Comparison of ENCODE assay signal across 7 cellular contexts in the genomic region with DNA sequence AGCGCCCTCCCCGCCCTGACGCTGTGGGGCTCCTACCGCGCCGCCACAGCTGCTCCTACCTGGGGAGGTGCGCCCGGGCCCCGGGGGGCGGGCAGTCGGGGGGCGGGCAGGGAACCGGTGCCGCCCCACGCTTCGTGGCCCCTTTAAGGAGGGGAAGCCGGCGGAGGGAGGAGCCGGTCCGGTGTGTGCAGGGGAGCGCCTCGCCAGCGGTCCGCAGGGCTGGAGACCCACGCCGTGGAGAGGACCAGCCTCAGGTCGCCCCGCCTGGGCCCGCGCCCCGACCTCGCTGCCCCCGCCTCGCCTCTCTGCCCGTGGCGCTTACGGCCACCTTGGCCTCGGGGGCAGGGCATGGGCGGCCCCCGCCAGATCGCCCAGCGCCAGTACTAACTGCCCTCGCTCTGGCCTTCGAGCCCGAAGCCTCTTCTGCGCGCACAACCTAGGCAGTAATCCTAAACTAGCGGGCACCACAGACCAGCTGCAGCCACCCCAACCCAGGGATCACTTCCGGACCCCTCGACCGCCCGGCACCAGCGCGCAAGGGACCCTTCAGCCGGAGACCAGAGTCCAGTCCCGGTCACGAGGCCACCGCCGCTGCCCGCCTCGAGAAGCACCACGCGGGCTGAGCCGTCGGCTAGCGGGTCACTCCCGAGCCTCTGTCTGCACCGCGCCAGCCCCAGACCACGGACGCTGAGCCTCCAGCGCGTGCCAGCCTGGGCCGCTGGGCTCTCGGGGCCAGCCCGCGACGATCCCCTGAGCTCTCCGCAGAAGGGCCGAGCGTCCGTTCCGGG. TPM values are rescaled to one million over a fixed set of nuclear protein-coding genes. Genes with fewer than 3 reads are reported as not detected.
DNase-seq lines count a peak whose midpoint lies in the region; ATAC-seq and TF ChIP-seq lines count a peak whose summit lies in the region.

A gene (plus strand): TSS at position 171 of the 788 bp plus-strand sequence. CDS start 689 bp downstream, outside the sequence.

- TF ChIP-seq CTCF in GM12864 (IDR thresholded peaks at IDR 0.05; ENCODE audit: low read depth, low read length, missing control alignments) (no peak), Peyer's patch (IDR thresholded peaks at IDR 0.05) (no peak), fibroblast of lung (conservative IDR thresholded peaks at IDR 0.05 in 1 of 2, IDR thresholded peaks at IDR 0.05 in 1 of 2; ENCODE audit: low read depth in 1 of 2, low read length in 2 of 2) (no peak)

- H3K4me2 ChIP-seq in fibroblast of lung (ENCODE audit: extremely low read depth, insufficient read depth, low read length), result no peak within 1 kb of the TSS

- H3K9me3 ChIP-seq in Peyer's patch (peaks cover 0 to 13% (median 0%) of the 10 kb centered on the region in 4 donors), fibroblast of lung (ENCODE audit: control insufficient read depth, insufficient read depth, low read depth, low read length) (no peaks in the 10 kb centered on the region)

- DNase-seq in GM12864 (ENCODE audit: low read depth), result no peak
- no peak for DNase-seq in Peyer's patch
- DNase-seq in fibroblast of lung (ENCODE audit: low read depth in 2 of 2), result no peak
- DNase-seq in renal cortical epithelial cell (ENCODE audit: low read depth), result no peak
- DNase-seq in AG08396 (ENCODE audit: low spot score), result no peak

- ATAC-seq in GM21737 (IDR thresholded peaks at IDR 0.05; ENCODE audit: unreplicated experiment) (no peak), HG02678 (IDR thresholded peaks at IDR 0.05; ENCODE audit: unreplicated experiment) (no peak)

- H3K9ac ChIP-seq in fibroblast of lung (ENCODE audit: insufficient read depth, low read length), result peak within 1 kb of the TSS; percentile 4

- no peaks in the 10 kb centered on the region for H3K79me2 ChIP-seq in fibroblast of lung (ENCODE audit: control insufficient read depth, insufficient read depth, low read length)

- peaks cover 0 to 79% of the 10 kb centered on the region in 2 donors for H3K27me3 ChIP-seq in Peyer's patch
- H3K27me3 ChIP-seq in fibroblast of lung (ENCODE audit: control insufficient read depth, insufficient read depth, low read length), result peaks cover 83% of the 10 kb centered on the region

- H4K20me1 ChIP-seq in fibroblast of lung (ENCODE audit: control insufficient read depth, extremely low read depth, insufficient read depth, low read length), result no peaks in the 10 kb centered on the region

- H3K36me3 ChIP-seq in Peyer's patch (no peaks in the 10 kb centered on the region), fibroblast of lung (ENCODE audit: control insufficient read depth, insufficient read depth, low read length) (no peaks in the 10 kb centered on the region)

- H2AFZ ChIP-seq in fibroblast of lung (ENCODE audit: low read length), result no peak within 1 kb of the TSS

- no peak within 1 kb of the TSS for H3K27ac ChIP-seq in Peyer's patch
- H3K27ac ChIP-seq in fibroblast of lung (ENCODE audit: insufficient read depth, low read length), result no peak within 1 kb of the TSS

- H3K4me1 ChIP-seq in Peyer's patch, result peaks cover 0 to 47% (median 10%) of the 10 kb centered on the region in 4 donors
- H3K4me1 ChIP-seq in fibroblast of lung (ENCODE audit: control insufficient read depth, extremely low read depth, insufficient read depth, low read length), result no peaks in the 10 kb centered on the region

- no peak for TF ChIP-seq POLR2A in Peyer's patch (IDR thresholded peaks at IDR 0.05)

- H3K4me3 ChIP-seq in GM12864 (ENCODE audit: low read depth, low read length) (peak within 1 kb of the TSS; percentile 50), Peyer's patch (peak within 1 kb of the TSS; percentile 14 to 55 (median 47)), fibroblast of lung (replicated peaks in 1 of 4; ENCODE audit: control extremely low read depth in 1 of 4, insufficient read depth in 1 of 4, low read depth in 3 of 4, low read length in 4 of 4) (peak within 1 kb of the TSS in 1 of 4 experiments; percentile 28)

RNA-seq across cellular contexts. Expression of the gene that starts here (rescaled TPM):
- total RNA-seq in Peyer's patch, result not detected
- total RNA-seq in fibroblast of lung, result not detected in 2 replicates
- polyA plus RNA-seq in fibroblast of lung, result 0.01 and 2.0 TPM in 2 replicates
- 2.9 TPM in 1 of 2 replicates, not detected in the other for polyA plus RNA-seq in fibroblast of lung (2012)
- 2.1 TPM in 1 of 2 replicates, not detected in the other for polyA minus RNA-seq in fibroblast of lung (ENCODE audit: low replicate concordance)
- total RNA-seq in renal cortical epithelial cell, result 19.6 and 57.1 TPM in 2 replicates

Comparison
In these comparisons a context has a peak if more than half of its experiments do, and no peak if none do; other contexts are left out.
1. RNA of the gene that starts here (total RNA-seq): 19.6 to 57.1 TPM in renal cortical epithelial cell; not detected in Peyer's patch and not detected in fibroblast of lung; every median in the first group is over 10 times any median in the second.